ENCODE assay signal across 12 cellular contexts in genomic region chr6:63347599-63347998, GRCh38. TPM values are rescaled to one million over a fixed set of nuclear protein-coding genes. Genes with fewer than 3 reads are reported as not detected.
DNase-seq lines count a peak whose midpoint lies in the region; ATAC-seq, FAIRE-seq and TF ChIP-seq lines count a peak whose summit lies in the region.
"Had no signal": no experiment of that assay in that cellular context is flagged by ENCODE, and none has a peak within 500 bp of the region (broad histone marks: within the 10 kb centered on the region; RNA-seq: fewer than 3 reads in every experiment).

No MANE protein-coding gene starts in this region.

- H3K36me3 ChIP-seq in HepG2 (replicated peaks in 1 of 2; ENCODE audit: control insufficient read depth in 1 of 2, insufficient read depth in 2 of 2, low read length in 2 of 2): no peaks in the 10 kb centered on the region
- H3K36me3 ChIP-seq: pancreas, SJSA1 had no signal

- CTCF ChIA-PET in HepG2 (lab: Yijun Ruan, JAX; ENCODE audit: low intra/inter-chr PET ratio, low total read pairs): no interaction called here

- no peak overlapping the region for H3K4me2 ChIP-seq in HepG2 (ENCODE audit: low read depth, low read length)

- H3K9me3 ChIP-seq in HepG2 (ENCODE audit: low read length): no peaks in the 10 kb centered on the region
- H3K9me3 ChIP-seq: body of pancreas, pancreas, SJSA1 had no signal

- FAIRE-seq in HepG2 (lab: Jason Lieb, UNC) (peak; percentile 37), GM19239 (lab: Jason Lieb, UNC) (no peak)
- FAIRE-seq: pancreas had no signal

- ATAC-seq in HG02885 (IDR thresholded peaks at IDR 0.05; ENCODE audit: poor library complexity, unreplicated experiment) (peak; percentile 39), HepG2 (no peak)
- ATAC-seq: body of pancreas had no signal

- no peaks in the 10 kb centered on the region for H3K27me3 ChIP-seq in HepG2 (ENCODE audit: control insufficient read depth in 1 of 2, insufficient read depth in 2 of 2, low read length in 2 of 2)
- H3K27me3 ChIP-seq: body of pancreas, pancreas, SJSA1 had no signal

- TF ChIP-seq EP300 in HepG2 (IDR thresholded peaks at IDR 0.05; ENCODE audit: low read depth in 2 of 2, low read length in 2 of 2) (peak in 1 of 2 experiments; percentile 41; a peak in 1 of 4 replicates), HepG2 (CRISPR knock-in tag; IDR thresholded peaks at IDR 0.05; ENCODE audit: borderline replicate concordance) (no peak)

- TF ChIP-seq POLR2A in HepG2 (IDR thresholded peaks at IDR 0.05; ENCODE audit: insufficient read depth in 1 of 2, low read depth in 2 of 2, low read length in 2 of 2): no peak

- no peak overlapping the region for H3K9ac ChIP-seq in HepG2 (ENCODE audit: insufficient read depth, low read depth, low read length)

- no peak overlapping the region for H2AFZ ChIP-seq in HepG2 (ENCODE audit: low read length)

- 38% methylated on average over 2 of the region's 2 CpGs for WGBS in HepG2 (ENCODE audit: low lambda C conversion rate)

- intact Hi-C loops in HepG2 (cut with micrococcal nuclease; ENCODE audit: unreplicated experiment): no loop called here

- no peak overlapping the region for H3K4me3 ChIP-seq in astrocyte of the spinal cord (ENCODE audit: low read depth, low read length)
- no peak overlapping the region for H3K4me3 ChIP-seq in HepG2 (replicated peaks in 1 of 3; ENCODE audit: insufficient read depth in 1 of 3, low read depth in 2 of 3, low read length in 3 of 3)
- H3K4me3 ChIP-seq: body of pancreas, pancreas, SJSA1 had no signal

- H3K79me2 ChIP-seq in HepG2 (ENCODE audit: insufficient read depth, low read length): no peaks in the 10 kb centered on the region

- POLR2A ChIA-PET in HepG2 (lab: Yijun Ruan, JAX): interaction anchor here (0.8 to 1.4 kb wide), 2 partner anchors 251 to 288 kb away, joined by 3 to 4 read pairs; partner anchors contain the start of gene PHF3

- H3K4me1 ChIP-seq in HepG2 (ENCODE audit: insufficient read depth, low read length): peaks cover 38% of the 10 kb centered on the region
- H3K4me1 ChIP-seq: SJSA1 had no signal

- BruUV-seq in HepG2 (replicated peaks; lab: Mats Ljungman, UMichigan): no TSS peak

- no peaks in the 10 kb centered on the region for H4K20me1 ChIP-seq in HepG2 (ENCODE audit: insufficient read depth, low read length)

- no peak for TF ChIP-seq RAD21 in HepG2 (CRISPR knock-in tag; IDR thresholded peaks at IDR 0.05)

- TF ChIP-seq CTCF in astrocyte of the spinal cord (IDR thresholded peaks at IDR 0.05; ENCODE audit: low read depth, low read length) (no peak), HepG2 (CRISPR knock-in tag; IDR thresholded peaks at IDR 0.05) (no peak)

- DNase-seq in Caki2 (ENCODE audit: low read depth): peak; percentile 85
- peak; percentile 80 for DNase-seq in astrocyte of the spinal cord (ENCODE audit: low read depth, low spot score)
- peak; percentile 48 for DNase-seq in HepG2 (ENCODE audit: low spot score)
- no peak for DNase-seq in GM19239 (ENCODE audit: insufficient read length, low spot score)
- no peak for DNase-seq in NCI-H1694 treated with DMSO at 0.1 percent for 48 hours (lab: John Stamatoyannopoulos, UW)
- no peak for DNase-seq in activated T-cell treated with anti-CD3 and anti-CD28 coated beads for 4 hours
- no peak for DNase-seq in COR-L47 (lab: John Stamatoyannopoulos, UW)
- DNase-seq: body of pancreas, DMS153, pancreas had no signal

- H3K27ac ChIP-seq in HepG2 (ENCODE audit: extremely low read length, insufficient read depth, low read length): no peak overlapping the region
- H3K27ac ChIP-seq: body of pancreas, pancreas, SJSA1 had no signal

- in situ Hi-C loops in Caki2 (cut with HindIII; ENCODE audit: low pct_unique_long_range_greater_than_20kb, low sequenced_read_pairs) (no loop called here), astrocyte of the spinal cord (cut with HindIII; ENCODE audit: low sequenced_read_pairs) (no loop called here), HepG2 (cut with HindIII; ENCODE audit: extremely low pct_ligation_motif_present, low pct_unique_long_range_greater_than_20kb) (loop anchor here (10.0 kb wide), 1 partner anchor 447 kb away; no protein-coding TSS in a partner anchor)

TF ChIP-seq in HepG2, 621 proteins besides CTCF, POLR2A, EP300 and RAD21:
- TF ChIP-seq PRDM10 (CRISPR knock-in tag; IDR thresholded peaks at IDR 0.05; ENCODE audit: low read depth) (no peak), DNMT3B (CRISPR knock-in tag; conservative IDR thresholded peaks at IDR 0.05) (0 out of 2 replicates have a peak, but pooled peaks have one; percentile 33), ZNF709 (CRISPR knock-in tag; IDR thresholded peaks at IDR 0.05) (no peak), MAFK (conservative IDR thresholded peaks at IDR 0.05 in 1 of 2, IDR thresholded peaks at IDR 0.05 in 1 of 2; ENCODE audit: low read length in 2 of 2) (0 out of 4 replicates have a peak, but pooled peaks of 1 of the 2 experiments have one; percentile 6), ZNF746 (CRISPR knock-in tag; IDR thresholded peaks at IDR 0.05) (no peak), ATF1 (CRISPR knock-in tag; IDR thresholded peaks at IDR 0.05) (peak; percentile 9; the same call in 1 of the 2 replicates)

RNA-seq across cellular contexts. Expression of gene LGSN, which starts 27.8 kb away (rescaled TPM):
- not detected in 2 replicates for total RNA-seq in Caki2 (2014; rRNA removed; shearing (Covaris generic); ENCODE audit: low replicate concordance)
- total RNA-seq in HepG2 (2016; rRNA removed; fragmentation: Illumina TruSeq; extraction: Trizol): 0.13 and 0.53 TPM in 2 replicates
- not detected in 2 replicates for total RNA-seq in HepG2 (2016; cell fraction: cytosol; rRNA removed; fragmentation: Illumina TruSeq; extraction: Trizol; ENCODE audit: low read depth)
- 0.09 and 0.34 TPM in 2 replicates for total RNA-seq in HepG2 (2016; cell fraction: insoluble cytoplasmic fraction; rRNA removed; fragmentation: Illumina TruSeq; extraction: Trizol)
- total RNA-seq in HepG2 (2016; cell fraction: membrane; rRNA removed; fragmentation: Illumina TruSeq; extraction: Trizol): 0.12 TPM in 1 of 2 replicates, not detected in the other
- 0.06 and 0.43 TPM in 2 replicates for total RNA-seq in HepG2 (2016; cell fraction: nucleus; rRNA removed; fragmentation: Illumina TruSeq; extraction: Trizol)
- 0.51 and 0.63 TPM in 2 replicates for polyA plus RNA-seq in HepG2 (2011; rRNA removed)
- 0.20 and 0.22 TPM in 2 replicates for polyA plus RNA-seq in HepG2 (2011; cell fraction: cytosol; rRNA removed)
- polyA plus RNA-seq in HepG2 (2011; cell fraction: nucleus; rRNA removed): 0.98 and 1.5 TPM in 2 replicates
- polyA plus RNA-seq in HepG2 (2012): 0.72 and 0.73 TPM in 2 replicates
- polyA plus RNA-seq in HepG2 (2016; cell fraction: cytosol; fragmentation: Illumina TruSeq; extraction: Trizol; ENCODE audit: low read depth): not detected in 2 replicates
- 0.05 TPM in 1 of 2 replicates, not detected in the other for polyA plus RNA-seq in HepG2 (2016; cell fraction: insoluble cytoplasmic fraction; fragmentation: Illumina TruSeq; extraction: Trizol; ENCODE audit: low read depth)
- polyA plus RNA-seq in HepG2 (2016; cell fraction: membrane; fragmentation: Illumina TruSeq; extraction: Trizol; ENCODE audit: low read depth): not detected in 2 replicates
- polyA plus RNA-seq in HepG2 (2016; cell fraction: nucleus; fragmentation: Illumina TruSeq; extraction: Trizol; ENCODE audit: insufficient read depth, low read depth): 0.18 and 0.44 TPM in 2 replicates
- polyA minus RNA-seq in HepG2 (2011; rRNA and poly(A)+ RNA removed; ENCODE audit: low replicate concordance): 0.42 and 5.4 TPM in 2 replicates
- 0.53 and 0.69 TPM in 2 replicates for polyA minus RNA-seq in HepG2 (2011; cell fraction: cytosol; rRNA and poly(A)+ RNA removed)
- polyA minus RNA-seq in HepG2 (2011; cell fraction: nucleus; rRNA and poly(A)+ RNA removed): 2.4 and 3.5 TPM in 2 replicates
- total RNA-seq: SJSA1 had no signal

Comparison
In these comparisons a context has a peak if more than half of its experiments do, and no peak if none do; other contexts are left out.
1. DNase-seq: peak in Caki2 (single experiment), astrocyte of the spinal cord (single experiment) and HepG2 (single experiment); none in GM19239 (single experiment), NCI-H1694 treated with DMSO at 0.1 percent for 48 hours (single experiment), activated T-cell treated with anti-CD3 and anti-CD28 coated beads for 4 hours (single experiment) and COR-L47 (single experiment).